16 cellular contexts compared by ENCODE assay signal in genomic region chr17:8080799-8081219, GRCh38. TPM values are rescaled to one million over a fixed set of nuclear protein-coding genes. Genes with fewer than 3 reads are reported as not detected.
DNase-seq lines count a peak whose midpoint lies in the region; ATAC-seq and TF ChIP-seq lines count a peak whose summit lies in the region.
"Had no signal": no experiment of that assay in that cellular context is flagged by ENCODE, and none has a peak within 500 bp of the region (broad histone marks: within the 10 kb centered on the region; RNA-seq: fewer than 3 reads in every experiment).

No MANE protein-coding gene starts in this region.

- no peak overlapping the region for H2AFZ ChIP-seq in OCI-LY7 (ENCODE audit: low read length)

- H3K27ac ChIP-seq in OCI-LY7 (ENCODE audit: low read depth, low read length, poor library complexity, severe bottlenecking) (no peak overlapping the region), foreskin keratinocyte (no peak overlapping the region)
- H3K27ac ChIP-seq: breast epithelium, suprapubic skin had no signal

- H3K9me3 Mint-ChIP-seq in stimulated activated effector memory CD8-positive, alpha-beta T cell treated with anti-CD3 and anti-CD28 coated beads, Interleukin-12 subunit alpha, Interleukin-12 subunit beta, amount 100 ng/mL, for 72 hours = no peaks in the 10 kb centered on the region
- H3K9me3 Mint-ChIP-seq: T-helper 2 cell treated with Interferon-gamma antibody and Interleukin-4, amounts not matched to agents 5 μg/mL and 100 μg/mL, for 36 hours had no signal

- peaks cover 17% of the 10 kb centered on the region for H3K4me1 Mint-ChIP-seq in stimulated activated effector memory CD8-positive, alpha-beta T cell treated with anti-CD3 and anti-CD28 coated beads, Interleukin-12 subunit alpha, Interleukin-12 subunit beta, amount 100 ng/mL, for 72 hours

- H3K4me3 ChIP-seq in OCI-LY7 (ENCODE audit: low read depth, low read length, poor library complexity, severe bottlenecking) = peak overlapping the region; percentile 74

- POLR2A ChIA-PET in OCI-LY7 (lab: Charles Lee) = no interaction called here

- peak overlapping the region; percentile 79 for H3K4me2 ChIP-seq in OCI-LY7 (ENCODE audit: low read length)

- peaks cover 6% of the 10 kb centered on the region for H3K36me3 Mint-ChIP-seq in stimulated activated effector memory CD8-positive, alpha-beta T cell treated with anti-CD3 and anti-CD28 coated beads, Interleukin-12 subunit alpha, Interleukin-12 subunit beta, amount 100 ng/mL, for 72 hours

- no peaks in the 10 kb centered on the region for H3K79me2 ChIP-seq in OCI-LY7 (ENCODE audit: insufficient read depth, low read depth, low read length)

- peak overlapping the region; percentile 84 for H3K4me3 Mint-ChIP-seq in stimulated activated effector memory CD8-positive, alpha-beta T cell treated with anti-CD3 and anti-CD28 coated beads, Interleukin-12 subunit alpha, Interleukin-12 subunit beta, amount 100 ng/mL, for 72 hours

- intact Hi-C loops in Right ventricle myocardium superior (cut with DNase I) = no loop called here
- intact Hi-C loops in cardiac septum (cut with DNase I) = no loop called here
- intact Hi-C loops in OCI-LY7 (cut with micrococcal nuclease; ENCODE audit: unreplicated experiment) = no loop called here

- H3K4me1 ChIP-seq in OCI-LY7 (ENCODE audit: insufficient read depth, low read length, poor library complexity, severe bottlenecking) = peaks cover 6% of the 10 kb centered on the region
- H3K4me1 ChIP-seq in foreskin keratinocyte = peaks cover 3% of the 10 kb centered on the region
- H3K4me1 ChIP-seq: breast epithelium had no signal

- ATAC-seq in Right ventricle myocardium superior (ENCODE audit: poor library complexity) = no peak
- peak; percentile 19 for ATAC-seq in foreskin keratinocyte
- no peak for ATAC-seq in stimulated activated effector memory CD8-positive, alpha-beta T cell treated with anti-CD3 and anti-CD28 coated beads, Interleukin-12 subunit alpha, Interleukin-12 subunit beta, amount 100 ng/mL, for 72 hours
- ATAC-seq in GM21619 (IDR thresholded peaks at IDR 0.05; ENCODE audit: unreplicated experiment) = no peak

- BruUV-seq in OCI-LY7 (replicated peaks; lab: Mats Ljungman, UMichigan) = no TSS peak

- no peaks in the 10 kb centered on the region for H4K20me1 ChIP-seq in OCI-LY7 (ENCODE audit: insufficient read depth, low read length)

- peak; percentile 37 for DNase-seq in Right ventricle myocardium superior
- DNase-seq in cardiac septum (ENCODE audit: low spot score) = no peak
- DNase-seq in OCI-LY7 (ENCODE audit: low spot score) = no peak
- DNase-seq in foreskin keratinocyte = no peak
- no peak for DNase-seq in stimulated activated effector memory CD8-positive, alpha-beta T cell treated with anti-CD3 and anti-CD28 coated beads, Interleukin-12 subunit alpha, Interleukin-12 subunit beta, amount 100 ng/mL, for 72 hours (ENCODE audit: low spot score in 2 of 2)
- DNase-seq in NCI-H128 (lab: John Stamatoyannopoulos, UW; ENCODE audit: unreplicated experiment) = no peak
- no peak for DNase-seq in effector CD8-positive, alpha-beta T cell (lab: John Stamatoyannopoulos, UW)
- DNase-seq: DMS153 had no signal

- H3K9me3 ChIP-seq in OCI-LY7 (ENCODE audit: low read length) = no peaks in the 10 kb centered on the region
- H3K9me3 ChIP-seq: breast epithelium, suprapubic skin had no signal

- H3K27me3 ChIP-seq in foreskin keratinocyte = peaks cover 15% of the 10 kb centered on the region

- TF ChIP-seq CTCF in OCI-LY7 (conservative IDR thresholded peaks at IDR 0.05; ENCODE audit: low read length) (no peak), foreskin keratinocyte (conservative IDR thresholded peaks at IDR 0.05) (no peak)

- no peaks in the 10 kb centered on the region for H3K9me2 ChIP-seq in OCI-LY7 (ENCODE audit: insufficient read depth, low read length)

- H3K36me3 ChIP-seq in OCI-LY7 (ENCODE audit: insufficient read depth, low read length) = 0 out of 2 replicates have a peak, but pooled peaks cover 8% of the 10 kb centered on the region
- H3K36me3 ChIP-seq: breast epithelium, suprapubic skin had no signal

- CTCF ChIA-PET in OCI-LY7 (lab: Charles Lee; ENCODE audit: unreplicated experiment) = interaction anchor here (0.9 kb wide), 1 partner anchor 29 kb away, joined by 3 read pairs; no protein-coding TSS in a partner anchor

- H3K27ac Mint-ChIP-seq in stimulated activated effector memory CD8-positive, alpha-beta T cell treated with anti-CD3 and anti-CD28 coated beads, Interleukin-12 subunit alpha, Interleukin-12 subunit beta, amount 100 ng/mL, for 72 hours = no peak overlapping the region
- H3K27ac Mint-ChIP-seq: T-helper 2 cell treated with Interferon-gamma antibody and Interleukin-4, amounts not matched to agents 5 μg/mL and 100 μg/mL, for 36 hours had no signal

RNA-seq across cellular contexts. Expression of gene ALOX12B, which starts 6.7 kb away (rescaled TPM):
- total RNA-seq in Right ventricle myocardium superior (not detected), cardiac septum (not detected), OCI-LY7 (2022) (4.5 and 5.3 TPM in 2 replicates), foreskin keratinocyte (0.25 and 0.31 TPM in 2 replicates)
- total RNA-seq in OCI-LY7 (2014; rRNA removed; shearing (Covaris generic)) = 2.0 TPM in 1 of 2 replicates, not detected in the other
- 0.30 and 0.43 TPM in 2 replicates for polyA plus RNA-seq in foreskin keratinocyte
- total RNA-seq: breast epithelium, fibroblast of villous mesenchyme, mononuclear cell, Right ventricle myocardium inferior had no signal

RNA-seq across cellular contexts. Expression of gene ALOXE3, which starts 37.5 kb away (rescaled TPM):
- not detected for total RNA-seq in Right ventricle myocardium superior
- total RNA-seq in cardiac septum = not detected
- not detected in 2 replicates for total RNA-seq in OCI-LY7 (2014; rRNA removed; shearing (Covaris generic))
- total RNA-seq in OCI-LY7 (2022) = 0.10 TPM in 1 of 2 replicates, not detected in the other
- total RNA-seq in foreskin keratinocyte = 2.4 and 4.7 TPM in 2 replicates
- 4.0 and 8.4 TPM in 2 replicates for polyA plus RNA-seq in foreskin keratinocyte
- total RNA-seq: fibroblast of villous mesenchyme, Right ventricle myocardium inferior had no signal

RNA-seq across cellular contexts. Expression of gene ALOX15B, which starts 42.0 kb away (rescaled TPM):
- not detected for total RNA-seq in Right ventricle myocardium superior
- total RNA-seq in cardiac septum = not detected
- total RNA-seq in OCI-LY7 (2014; rRNA removed; shearing (Covaris generic)) = not detected in 2 replicates
- total RNA-seq in OCI-LY7 (2022) = not detected in 2 replicates
- total RNA-seq in foreskin keratinocyte = 6.5 and 6.9 TPM in 2 replicates
- polyA plus RNA-seq in foreskin keratinocyte = 6.2 and 7.4 TPM in 2 replicates
- total RNA-seq: fibroblast of villous mesenchyme, HT1080 had no signal

RNA-seq across cellular contexts. Expression of gene HES7, which starts 43.1 kb away (rescaled TPM):
- total RNA-seq in Right ventricle myocardium superior (0.13 TPM), cardiac septum (0.65 TPM), OCI-LY7 (2022) (4.6 and 5.8 TPM in 2 replicates), foreskin keratinocyte (1.0 and 1.1 TPM in 2 replicates)
- total RNA-seq in OCI-LY7 (2014; rRNA removed; shearing (Covaris generic)) = 0.44 and 0.75 TPM in 2 replicates
- 2.6 and 2.8 TPM in 2 replicates for polyA plus RNA-seq in foreskin keratinocyte
- total RNA-seq: breast epithelium, fibroblast of villous mesenchyme, mononuclear cell, Right ventricle myocardium inferior, suprapubic skin had no signal
